In genomic region chr19:10695401-10696398, GRCh38 we compare ENCODE assay signal across 1 cellular context.
A peak's percentile ranks its signal among the peaks of the same experiment; 100 is the strongest.
TF ChIP-seq lines count a peak whose summit lies in the region.

No MANE protein-coding gene starts in this region.

TF ChIP-seq in HepG2, 621 proteins besides CTCF, POLR2A, EP300 and RAD21 (continued from another document and continues in another):
- TF ChIP-seq, protein P1, sequence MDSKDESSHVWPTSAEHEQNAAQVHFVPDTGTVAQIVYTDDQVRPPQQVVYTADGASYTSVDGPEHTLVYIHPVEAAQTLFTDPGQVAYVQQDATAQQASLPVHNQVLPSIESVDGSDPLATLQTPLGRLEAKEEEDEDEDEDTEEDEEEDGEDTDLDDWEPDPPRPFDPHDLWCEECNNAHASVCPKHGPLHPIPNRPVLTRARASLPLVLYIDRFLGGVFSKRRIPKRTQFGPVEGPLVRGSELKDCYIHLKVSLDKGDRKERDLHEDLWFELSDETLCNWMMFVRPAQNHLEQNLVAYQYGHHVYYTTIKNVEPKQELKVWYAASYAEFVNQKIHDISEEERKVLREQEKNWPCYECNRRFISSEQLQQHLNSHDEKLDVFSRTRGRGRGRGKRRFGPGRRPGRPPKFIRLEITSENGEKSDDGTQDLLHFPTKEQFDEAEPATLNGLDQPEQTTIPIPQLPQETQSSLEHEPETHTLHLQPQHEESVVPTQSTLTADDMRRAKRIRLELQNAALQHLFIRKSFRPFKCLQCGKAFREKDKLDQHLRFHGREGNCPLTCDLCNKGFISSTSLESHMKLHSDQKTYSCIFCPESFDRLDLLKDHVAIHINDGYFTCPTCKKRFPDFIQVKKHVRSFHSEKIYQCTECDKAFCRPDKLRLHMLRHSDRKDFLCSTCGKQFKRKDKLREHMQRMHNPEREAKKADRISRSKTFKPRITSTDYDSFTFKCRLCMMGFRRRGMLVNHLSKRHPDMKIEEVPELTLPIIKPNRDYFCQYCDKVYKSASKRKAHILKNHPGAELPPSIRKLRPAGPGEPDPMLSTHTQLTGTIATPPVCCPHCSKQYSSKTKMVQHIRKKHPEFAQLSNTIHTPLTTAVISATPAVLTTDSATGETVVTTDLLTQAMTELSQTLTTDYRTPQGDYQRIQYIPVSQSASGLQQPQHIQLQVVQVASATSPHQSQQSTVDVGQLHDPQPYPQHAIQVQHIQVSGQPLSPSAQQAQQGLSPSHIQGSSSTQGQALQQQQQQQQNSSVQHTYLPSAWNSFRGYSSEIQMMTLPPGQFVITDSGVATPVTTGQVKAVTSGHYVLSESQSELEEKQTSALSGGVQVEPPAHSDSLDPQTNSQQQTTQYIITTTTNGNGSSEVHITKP (CRISPR knock-in tag; IDR thresholded peaks at IDR 0.05; ENCODE audit: low read depth): peak; percentile 55; the same call in 1 of the 2 replicates
- TF ChIP-seq ZFY (CRISPR knock-in tag; IDR thresholded peaks at IDR 0.05) (peak; percentile 45; the same call in 1 of the 2 replicates), NFYC (CRISPR knock-in tag; IDR thresholded peaks at IDR 0.05) (peak; percentile 70), FOXA1 (IDR thresholded peaks at IDR 0.05) (no peak), FOXA1 (CRISPR knock-in tag; IDR thresholded peaks at IDR 0.05) (no peak), DNMT3B (CRISPR knock-in tag; conservative IDR thresholded peaks at IDR 0.05) (peak; percentile 93; the same call in 1 of the 2 replicates), E2F2 (CRISPR knock-in tag; IDR thresholded peaks at IDR 0.05; ENCODE audit: borderline replicate concordance) (peak; percentile 56; the same call in 1 of the 2 replicates), TOPORS (CRISPR knock-in tag; IDR thresholded peaks at IDR 0.05) (peak; percentile 91; the same call in 1 of the 2 replicates), HNF1B (CRISPR knock-in tag; IDR thresholded peaks at IDR 0.05) (peak; percentile 73), RXRA (CRISPR knock-in tag; IDR thresholded peaks at IDR 0.05) (0 out of 2 replicates have a peak, but pooled peaks have one; percentile 48), PHF20 (CRISPR knock-in tag; IDR thresholded peaks at IDR 0.05) (0 out of 2 replicates have a peak, but pooled peaks have one; percentile 23), ARNTL (CRISPR knock-in tag; IDR thresholded peaks at IDR 0.05) (peak; percentile 62; the same call in 1 of the 2 replicates), NKX3-1 (CRISPR knock-in tag; IDR thresholded peaks at IDR 0.05) (peak; percentile 93), ZFP36L1 (CRISPR knock-in tag; IDR thresholded peaks at IDR 0.05) (peak; percentile 40; the same call in 1 of the 2 replicates), GABPB1 (CRISPR knock-in tag; IDR thresholded peaks at IDR 0.05) (peak; percentile 74), ZNF253 (CRISPR knock-in tag; IDR thresholded peaks at IDR 0.05; ENCODE audit: borderline replicate concordance) (no peak), FOXM1 (CRISPR knock-in tag; IDR thresholded peaks at IDR 0.05) (peak; percentile 66; the same call in 1 of the 2 replicates), SP1 (IDR thresholded peaks at IDR 0.05) (no peak), SP1 (CRISPR knock-in tag; IDR thresholded peaks at IDR 0.05) (peak; percentile 68), SIX1 (CRISPR knock-in tag; IDR thresholded peaks at IDR 0.05; ENCODE audit: borderline replicate concordance) (no peak; the same call in 1 of the 2 replicates), HNRNPH1 (optimal IDR thresholded peaks at IDR 0.05; ENCODE audit: low read depth, low read length) (no peak), ZNF629 (CRISPR knock-in tag; conservative IDR thresholded peaks at IDR 0.05) (0 out of 2 replicates have a peak, but pooled peaks have one; percentile 17), SNAPC4 (CRISPR knock-in tag; IDR thresholded peaks at IDR 0.05) (0 out of 2 replicates have a peak, but pooled peaks have one; percentile 38), MIXL1 (CRISPR knock-in tag; IDR thresholded peaks at IDR 0.05) (peak; percentile 83; the same call in 1 of the 2 replicates), MED13 (CRISPR knock-in tag; IDR thresholded peaks at IDR 0.05) (0 out of 2 replicates have a peak, but pooled peaks have one; percentile 62), TFDP2 (CRISPR knock-in tag; IDR thresholded peaks at IDR 0.05) (peak; percentile 52; the same call in 1 of the 2 replicates), ZNF782 (CRISPR knock-in tag; IDR thresholded peaks at IDR 0.05; ENCODE audit: borderline replicate concordance) (no peak), ZNF614 (CRISPR knock-in tag; IDR thresholded peaks at IDR 0.05; ENCODE audit: borderline replicate concordance) (peak; percentile 68; the same call in 1 of the 2 replicates), TEF (CRISPR knock-in tag; IDR thresholded peaks at IDR 0.05) (peak; percentile 76; the same call in 1 of the 2 replicates), BRD4 (CRISPR knock-in tag; IDR thresholded peaks at IDR 0.05) (no peak), ZNF556 (CRISPR knock-in tag; IDR thresholded peaks at IDR 0.05; ENCODE audit: borderline replicate concordance) (peak; percentile 44; the same call in 1 of the 2 replicates), SNAI1 (CRISPR knock-in tag; IDR thresholded peaks at IDR 0.05; ENCODE audit: borderline replicate concordance) (peak; percentile 75; the same call in 1 of the 2 replicates), POLR2AphosphoS5 (IDR thresholded peaks at IDR 0.05; ENCODE audit: low read depth, low read length) (no peak), NONO (IDR thresholded peaks at IDR 0.05) (no peak), NONO (CRISPR knock-in tag; conservative IDR thresholded peaks at IDR 0.05) (no peak), LCORL (IDR thresholded peaks at IDR 0.05) (no peak), LCORL (CRISPR knock-in tag; IDR thresholded peaks at IDR 0.05) (peak; percentile 50; the same call in 1 of the 2 replicates), ZNF225 (CRISPR knock-in tag; IDR thresholded peaks at IDR 0.05) (peak; percentile 85), TOE1 (CRISPR knock-in tag; IDR thresholded peaks at IDR 0.05) (0 out of 2 replicates have a peak, but pooled peaks have one; percentile 76), MNT (IDR thresholded peaks at IDR 0.05) (peak; percentile 53), ZNF513 (CRISPR knock-in tag; conservative IDR thresholded peaks at IDR 0.05) (no peak)
- TF ChIP-seq, protein P2, sequence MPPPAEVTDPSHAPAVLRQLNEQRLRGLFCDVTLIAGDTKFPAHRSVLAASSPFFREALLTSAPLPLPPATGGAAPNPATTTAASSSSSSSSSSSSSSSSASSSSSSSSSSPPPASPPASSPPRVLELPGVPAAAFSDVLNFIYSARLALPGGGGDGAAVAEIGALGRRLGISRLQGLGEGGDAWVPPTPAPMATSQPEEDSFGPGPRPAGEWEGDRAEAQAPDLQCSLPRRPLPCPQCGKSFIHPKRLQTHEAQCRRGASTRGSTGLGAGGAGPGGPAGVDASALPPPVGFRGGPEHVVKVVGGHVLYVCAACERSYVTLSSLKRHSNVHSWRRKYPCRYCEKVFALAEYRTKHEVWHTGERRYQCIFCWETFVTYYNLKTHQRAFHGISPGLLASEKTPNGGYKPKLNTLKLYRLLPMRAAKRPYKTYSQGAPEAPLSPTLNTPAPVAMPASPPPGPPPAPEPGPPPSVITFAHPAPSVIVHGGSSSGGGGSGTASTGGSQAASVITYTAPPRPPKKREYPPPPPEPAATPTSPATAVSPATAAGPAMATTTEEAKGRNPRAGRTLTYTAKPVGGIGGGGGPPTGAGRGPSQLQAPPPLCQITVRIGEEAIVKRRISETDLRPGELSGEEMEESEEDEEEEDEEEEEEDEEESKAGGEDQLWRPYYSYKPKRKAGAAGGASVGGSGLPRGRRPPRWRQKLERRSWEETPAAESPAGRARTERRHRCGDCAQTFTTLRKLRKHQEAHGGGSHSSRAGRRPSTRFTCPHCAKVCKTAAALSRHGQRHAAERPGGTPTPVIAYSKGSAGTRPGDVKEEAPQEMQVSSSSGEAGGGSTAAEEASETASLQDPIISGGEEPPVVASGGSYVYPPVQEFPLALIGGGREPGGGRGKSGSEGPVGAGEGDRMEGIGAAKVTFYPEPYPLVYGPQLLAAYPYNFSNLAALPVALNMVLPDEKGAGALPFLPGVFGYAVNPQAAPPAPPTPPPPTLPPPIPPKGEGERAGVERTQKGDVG (CRISPR knock-in tag; IDR thresholded peaks at IDR 0.05; ENCODE audit: borderline replicate concordance): peak; percentile 38; the same call in 1 of the 2 replicates
